In genomic region chr3:179811321-179812095, GRCh38 we compare ENCODE assay signal across 9 cellular contexts.
DNase-seq lines count a peak whose midpoint lies in the region; ATAC-seq and TF ChIP-seq lines count a peak whose summit lies in the region.
"Had no signal": no experiment of that assay in that cellular context is flagged by ENCODE, and none has a peak within 500 bp of the region (broad histone marks: within the 10 kb centered on the region; RNA-seq: fewer than 3 reads in every experiment).

No MANE protein-coding gene starts in this region.

- no peak overlapping the region for H3K27ac ChIP-seq in left ventricle myocardium inferior (replicated peaks)
- no peak overlapping the region for H3K27ac ChIP-seq in vagina

- H3K9me3 ChIP-seq in left ventricle myocardium inferior (replicated peaks) (no peaks in the 10 kb centered on the region), vagina (no peaks in the 10 kb centered on the region)

- intact Hi-C loops in left ventricle myocardium inferior (cut with micrococcal nuclease) = no loop called here
- intact Hi-C loops in vagina (cut with DNase I) = no loop called here

- no peak for TF ChIP-seq POLR2A in vagina (IDR thresholded peaks at IDR 0.05)

- no peak overlapping the region for H3K27ac Mint-ChIP-seq in activated CD4-positive, alpha-beta memory T cell treated with anti-CD3 and anti-CD28 coated beads, Interleukin-2, amount 10 ng/mL, durations not matched to agents 7 days and 5 days
- H3K27ac Mint-ChIP-seq: activated naive CD8-positive, alpha-beta T cell treated with anti-CD3 and anti-CD28 coated beads, Interleukin-2, amount 10 ng/mL, durations not matched to agents 7 days and 5 days had no signal

- no peaks in the 10 kb centered on the region for H3K27me3 Mint-ChIP-seq in activated CD4-positive, alpha-beta memory T cell treated with anti-CD3 and anti-CD28 coated beads, Interleukin-2, amount 10 ng/mL, durations not matched to agents 7 days and 5 days
- H3K27me3 Mint-ChIP-seq: activated naive CD8-positive, alpha-beta T cell treated with anti-CD3 and anti-CD28 coated beads, Interleukin-2, amount 10 ng/mL, durations not matched to agents 7 days and 5 days had no signal

- TF ChIP-seq CTCF in left ventricle myocardium inferior (IDR thresholded peaks at IDR 0.05; ENCODE audit: borderline replicate concordance) (peak; percentile 67), vagina (IDR thresholded peaks at IDR 0.05) (peak in 1 of 3 experiments; percentile 24)

- CTCF ChIA-PET in activated CD4-positive, alpha-beta memory T cell treated with anti-CD3 and anti-CD28 coated beads, Interleukin-2, amount 10 ng/mL, durations not matched to agents 7 days and 5 days (lab: Charles Lee) = interaction anchor here (0.6 to 1.9 kb wide), 8 partner anchors 18 to 790 kb away, joined by 3 to 5 read pairs (median 3); partner anchors contain the start of gene TTC14

- H3K4me3 ChIP-seq in left ventricle myocardium inferior = no peak overlapping the region
- no peak overlapping the region for H3K4me3 ChIP-seq in vagina

- H3K4me3 Mint-ChIP-seq in activated CD4-positive, alpha-beta memory T cell treated with anti-CD3 and anti-CD28 coated beads, Interleukin-2, amount 10 ng/mL, durations not matched to agents 7 days and 5 days = no peak overlapping the region
- H3K4me3 Mint-ChIP-seq: activated naive CD8-positive, alpha-beta T cell treated with anti-CD3 and anti-CD28 coated beads, Interleukin-2, amount 10 ng/mL, durations not matched to agents 7 days and 5 days had no signal

- peak; percentile 83 for DNase-seq in EH (ENCODE audit: low read depth)
- DNase-seq in NCI-H2227 treated with DMSO at 0.1 percent for 48 hours (lab: John Stamatoyannopoulos, UW) = peak; percentile 64
- peak; percentile 18 for DNase-seq in activated CD4-positive, alpha-beta memory T cell treated with anti-CD3 and anti-CD28 coated beads, Interleukin-2, amount 10 ng/mL, durations not matched to agents 7 days and 5 days
- no peak for DNase-seq in left ventricle myocardium inferior
- DNase-seq in renal cortical epithelial cell (ENCODE audit: low read depth) = peak; percentile 76
- DNase-seq in vagina (ENCODE audit: extremely low spot score in 2 of 2) = no peak
- DNase-seq: activated naive CD8-positive, alpha-beta T cell treated with anti-CD3 and anti-CD28 coated beads, Interleukin-2, amount 10 ng/mL, durations not matched to agents 7 days and 5 days had no signal

- H3K4me1 Mint-ChIP-seq in activated CD4-positive, alpha-beta memory T cell treated with anti-CD3 and anti-CD28 coated beads, Interleukin-2, amount 10 ng/mL, durations not matched to agents 7 days and 5 days = peaks cover 2% of the 10 kb centered on the region

- H3K9me3 Mint-ChIP-seq in activated CD4-positive, alpha-beta memory T cell treated with anti-CD3 and anti-CD28 coated beads, Interleukin-2, amount 10 ng/mL, durations not matched to agents 7 days and 5 days = no peaks in the 10 kb centered on the region
- H3K9me3 Mint-ChIP-seq: activated naive CD8-positive, alpha-beta T cell treated with anti-CD3 and anti-CD28 coated beads, Interleukin-2, amount 10 ng/mL, durations not matched to agents 7 days and 5 days had no signal

- H3K36me3 ChIP-seq in left ventricle myocardium inferior (no peaks in the 10 kb centered on the region), vagina (no peaks in the 10 kb centered on the region)

- POLR2A ChIA-PET in activated CD4-positive, alpha-beta memory T cell treated with anti-CD3 and anti-CD28 coated beads, Interleukin-2, amount 10 ng/mL, durations not matched to agents 7 days and 5 days (lab: Charles Lee) = no interaction called here

- H3K27me3 ChIP-seq in left ventricle myocardium inferior (ENCODE audit: low read depth) = no peaks in the 10 kb centered on the region
- no peaks in the 10 kb centered on the region for H3K27me3 ChIP-seq in vagina

- H3K36me3 Mint-ChIP-seq in activated CD4-positive, alpha-beta memory T cell treated with anti-CD3 and anti-CD28 coated beads, Interleukin-2, amount 10 ng/mL, durations not matched to agents 7 days and 5 days (ENCODE audit: low read depth) = no peaks in the 10 kb centered on the region
- H3K36me3 Mint-ChIP-seq: activated naive CD8-positive, alpha-beta T cell treated with anti-CD3 and anti-CD28 coated beads, Interleukin-2, amount 10 ng/mL, durations not matched to agents 7 days and 5 days had no signal

- ATAC-seq in GM19397 (IDR thresholded peaks at IDR 0.05; ENCODE audit: unreplicated experiment) = peak; percentile 86
- peak; percentile 93 for ATAC-seq in HG03354 (IDR thresholded peaks at IDR 0.05; ENCODE audit: poor library complexity, severe bottlenecking, unreplicated experiment)

- H3K4me1 ChIP-seq in left ventricle myocardium inferior (no peaks in the 10 kb centered on the region), vagina (no peaks in the 10 kb centered on the region)

Comparison
In these comparisons a context has a peak if more than half of its experiments do, and no peak if none do; other contexts are left out.
1. DNase-seq: peak in EH (single experiment), NCI-H2227 treated with DMSO at 0.1 percent for 48 hours (single experiment), activated CD4-positive, alpha-beta memory T cell treated with anti-CD3 and anti-CD28 coated beads, Interleukin-2, amount 10 ng/mL, durations not matched to agents 7 days and 5 days (single experiment) and renal cortical epithelial cell (single experiment); none in left ventricle myocardium inferior (single experiment) and vagina (0 of 2).